ENCODE assay signal across 23 cellular contexts in the genomic region with DNA sequence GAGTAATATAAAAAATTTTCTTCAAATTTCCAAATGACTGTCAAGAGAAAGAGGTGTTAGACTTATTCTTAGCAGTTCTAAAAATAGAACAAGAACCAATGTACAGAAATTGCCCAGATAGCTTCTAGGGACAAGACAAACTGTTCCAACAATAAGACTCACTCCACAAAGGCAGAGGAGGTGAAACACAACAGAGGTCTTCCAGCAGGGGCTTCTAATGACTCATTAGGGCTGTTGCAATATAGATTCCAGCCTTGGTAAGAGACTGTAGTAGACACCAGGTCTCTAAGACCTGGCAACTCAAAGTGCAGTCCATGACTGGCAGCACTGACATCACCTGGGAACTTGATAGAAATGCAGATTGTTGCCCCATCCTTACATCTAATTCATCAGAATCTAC.
DNase-seq lines count a peak whose midpoint lies in the region; ATAC-seq and TF ChIP-seq lines count a peak whose summit lies in the region.
"Had no signal": no experiment of that assay in that cellular context is flagged by ENCODE, and none has a peak within 500 bp of the region (broad histone marks: within the 10 kb centered on the region; RNA-seq: fewer than 3 reads in every experiment).

No MANE protein-coding gene starts in this region.

- no peaks in the 10 kb centered on the region for H3K27me3 ChIP-seq in left ventricle myocardium inferior (ENCODE audit: low read depth)
- H3K27me3 ChIP-seq: BLaER1 treated with 17β-estradiol and CSF1 and Interleukin-3, amounts not matched to agents 10 nM and 100 nM had no signal

- peaks cover 10% of the 10 kb centered on the region for H3K4me1 Mint-ChIP-seq in chondrocyte (ENCODE audit: low read depth)

- TF ChIP-seq CTCF in fibroblast of pulmonary artery (IDR thresholded peaks at IDR 0.05; ENCODE audit: low read length, missing control alignments) (no peak), left ventricle myocardium inferior (IDR thresholded peaks at IDR 0.05; ENCODE audit: borderline replicate concordance) (peak; percentile 9), chondrocyte (IDR thresholded peaks at IDR 0.05) (no peak)

- H3K4me1 ChIP-seq in left ventricle myocardium inferior = peaks cover 34% of the 10 kb centered on the region
- H3K4me1 ChIP-seq: HAP-1 had no signal

- no peaks in the 10 kb centered on the region for H3K27me3 Mint-ChIP-seq in chondrocyte (ENCODE audit: low read depth)

- intact Hi-C loops in Right ventricle myocardium inferior (cut with DNase I) (loop anchor here (5.0 kb wide), 3 partner anchors 60 to 315 kb away; partner anchors contain the start of gene VLDLR), cardiac septum (cut with DNase I) (no loop called here), left ventricle myocardium inferior (cut with micrococcal nuclease) (no loop called here)

- no peak overlapping the region for H3K4me3 ChIP-seq in fibroblast of pulmonary artery (replicated peaks; ENCODE audit: low read depth, low read length)
- no peak overlapping the region for H3K4me3 ChIP-seq in left ventricle myocardium inferior
- H3K4me3 ChIP-seq: BLaER1 treated with 17β-estradiol and CSF1 and Interleukin-3, amounts not matched to agents 10 nM and 100 nM; GM23338; HAP-1; PC-9 had no signal

- H3K9me3 Mint-ChIP-seq in chondrocyte (ENCODE audit: low read depth) = no peaks in the 10 kb centered on the region
- H3K9me3 Mint-ChIP-seq: CD4-positive, alpha-beta T cell had no signal

- peaks cover 9% of the 10 kb centered on the region for H3K36me3 Mint-ChIP-seq in chondrocyte (ENCODE audit: low read depth)

- DNase-seq in Right ventricle myocardium inferior (ENCODE audit: missing footprints) = no peak
- no peak for DNase-seq in cardiac septum (ENCODE audit: low spot score)
- DNase-seq in fibroblast of pulmonary artery (ENCODE audit: low read depth) = peak; percentile 45
- DNase-seq in left ventricle myocardium inferior = no peak
- DNase-seq in chondrocyte (ENCODE audit: low spot score) = no peak
- no peak for DNase-seq in 8988T
- DNase-seq in NCI-H510A treated with DMSO at 0.1 percent for 48 hours (lab: John Stamatoyannopoulos, UW) = no peak
- DNase-seq: AML-193; Caco-2; CD4-positive, alpha-beta T cell; MV-4-11; NCI-H1105 treated with DMSO at 0.1 percent for 48 hours; NCI-H146; NCI-H1930; NCI-H2107; NCI-H446 treated with DMSO at 0.1 percent for 48 hours; NCI-H526 treated with DMSO at 0.1 percent for 48 hours; PC-9; SHP77 had no signal

- no peak overlapping the region for H3K4me3 Mint-ChIP-seq in chondrocyte (ENCODE audit: unreplicated experiment)
- H3K4me3 Mint-ChIP-seq: CD4-positive, alpha-beta T cell; GM23338 had no signal

- H3K27ac Mint-ChIP-seq in chondrocyte (ENCODE audit: unreplicated experiment) = no peak overlapping the region
- H3K27ac Mint-ChIP-seq: CD4-positive, alpha-beta T cell; GM23338 had no signal

- no peaks in the 10 kb centered on the region for H3K9me3 ChIP-seq in left ventricle myocardium inferior (replicated peaks)
- H3K9me3 ChIP-seq: Caco-2, HAP-1 had no signal

- no peaks in the 10 kb centered on the region for H3K36me3 ChIP-seq in left ventricle myocardium inferior
- H3K36me3 ChIP-seq: HAP-1 had no signal

- ATAC-seq in Right ventricle myocardium inferior = peak; percentile 35
- ATAC-seq: GM23338 had no signal

- peak overlapping the region; percentile 65 for H3K27ac ChIP-seq in left ventricle myocardium inferior (replicated peaks)
- H3K27ac ChIP-seq: BLaER1 treated with 17β-estradiol and CSF1 and Interleukin-3, amounts not matched to agents 10 nM and 100 nM; HL-60; PC-9 had no signal
